19 cellular contexts compared by ENCODE assay signal in genomic region chr18:78647018-78647417, GRCh38.
"Had no signal": no experiment of that assay in that cellular context is flagged by ENCODE, and none has a peak within 500 bp of the region (broad histone marks: within the 10 kb centered on the region; RNA-seq: fewer than 3 reads in every experiment).

No MANE protein-coding gene starts in this region.

- H3K9me3 Mint-ChIP-seq: activated CD4-positive, alpha-beta T cell treated with anti-CD3 and anti-CD28 coated beads, Interleukin-2, amount 10 ng/mL, durations not matched to agents 24 days and 14 days; activated T-cell treated with anti-CD3 and anti-CD28 coated beads, Interleukin-2, amount 50 U/mL, for 24 hours had no signal

- H3K36me3 ChIP-seq: gastroesophageal sphincter, left ventricle myocardium inferior, pancreas, thyroid gland had no signal

- H3K9me3 ChIP-seq: pancreas, thyroid gland had no signal

- H3K4me1 ChIP-seq: left ventricle myocardium inferior, pancreas, thyroid gland had no signal

- H3K27me3 ChIP-seq: pancreas, thyroid gland had no signal

- H3K27ac Mint-ChIP-seq: activated CD4-positive, alpha-beta T cell treated with anti-CD3 and anti-CD28 coated beads, Interleukin-2, amount 10 ng/mL, durations not matched to agents 24 days and 14 days; activated CD8-positive, alpha-beta T cell treated with anti-CD3 and anti-CD28 coated beads, Interleukin-2, amount 10 ng/mL, durations not matched to agents 7 days and 5 days; activated naive CD8-positive, alpha-beta T cell; activated T-cell treated with anti-CD3 and anti-CD28 coated beads, Interleukin-2, amount 50 U/mL, for 24 hours; activated T-helper 2 cell treated with anti-CD3 and anti-CD28 coated beads, Interferon-gamma antibody, Interleukin-2, Interleukin-4, amounts not matched to agents 10 μg/mL and 5 μg/mL and 100 μg/mL, durations not matched to agents 14 hours and 24 hours and 36 hours; naive thymus-derived CD4-positive, alpha-beta T cell had no signal

- H3K4me3 ChIP-seq: gastroesophageal sphincter, left ventricle myocardium inferior, pancreas, thyroid gland had no signal

- H3K4me3 Mint-ChIP-seq: activated CD4-positive, alpha-beta T cell treated with anti-CD3 and anti-CD28 coated beads, Interleukin-2, amount 10 ng/mL, durations not matched to agents 24 days and 14 days; activated CD8-positive, alpha-beta T cell treated with anti-CD3 and anti-CD28 coated beads, Interleukin-2, amount 10 ng/mL, durations not matched to agents 7 days and 5 days; activated naive CD8-positive, alpha-beta T cell; activated T-cell treated with anti-CD3 and anti-CD28 coated beads, Interleukin-2, amount 50 U/mL, for 24 hours had no signal

- H3K4me1 Mint-ChIP-seq: activated CD4-positive, alpha-beta T cell treated with anti-CD3 and anti-CD28 coated beads, Interleukin-2, amount 10 ng/mL, durations not matched to agents 24 days and 14 days had no signal

- H3K27me3 Mint-ChIP-seq: activated CD4-positive, alpha-beta T cell treated with anti-CD3 and anti-CD28 coated beads, Interleukin-2, amount 10 ng/mL, durations not matched to agents 24 days and 14 days; activated T-cell treated with anti-CD3 and anti-CD28 coated beads, Interleukin-2, amount 50 U/mL, for 24 hours had no signal

- H3K36me3 Mint-ChIP-seq: activated naive CD8-positive, alpha-beta T cell; naive thymus-derived CD4-positive, alpha-beta T cell had no signal

- H3K27ac ChIP-seq: epithelial cell of prostate, gastroesophageal sphincter, left ventricle myocardium inferior, pancreas, thyroid gland had no signal

- DNase-seq: activated CD4-positive, alpha-beta T cell treated with anti-CD3 and anti-CD28 coated beads, Interleukin-2, amount 10 ng/mL, durations not matched to agents 24 days and 14 days; activated CD8-positive, alpha-beta T cell treated with anti-CD3 and anti-CD28 coated beads, Interleukin-2, amount 10 ng/mL, durations not matched to agents 7 days and 5 days; activated naive CD4-positive, alpha-beta T cell; activated T-cell treated with anti-CD3 and anti-CD28 coated beads, Interleukin-2, amount 50 U/mL, for 24 hours; central memory CD4-positive, alpha-beta T cell; head of caudate nucleus; hypothalamus; left ventricle myocardium inferior; naive thymus-derived CD4-positive, alpha-beta T cell; pancreas; right cardiac atrium; stimulated activated CD4-positive, alpha-beta T cell treated with anti-CD3 and anti-CD28 coated beads, Interleukin-4, amount 100 ng/mL, for 24 hours; stimulated activated naive CD8-positive, alpha-beta T cell treated with anti-CD3 and anti-CD28 coated beads, Interleukin-15, Interleukin-2, amounts not matched to agents 100 U/mL and 50 U/mL, for 24 hours; thyroid gland had no signal

- ATAC-seq: activated CD4-positive, CD25-positive, alpha-beta regulatory T cell treated with anti-CD3 and anti-CD28 coated beads, Interleukin-2, amount 50 U/mL, for 24 hours; activated CD8-positive, alpha-beta T cell treated with anti-CD3 and anti-CD28 coated beads, Interleukin-2, amount 10 ng/mL, durations not matched to agents 7 days and 5 days; gastroesophageal sphincter; naive thymus-derived CD4-positive, alpha-beta T cell; pancreas; right cardiac atrium; stimulated activated naive CD8-positive, alpha-beta T cell treated with anti-CD3 and anti-CD28 coated beads, Interleukin-15, Interleukin-2, amounts not matched to agents 100 U/mL and 50 U/mL, for 24 hours had no signal
